17 cellular contexts compared by ENCODE assay signal in genomic region chr9:89394412-89394811, GRCh38.
DNase-seq lines count a peak whose midpoint lies in the region; ATAC-seq, FAIRE-seq and TF ChIP-seq lines count a peak whose summit lies in the region.
"Had no signal": no experiment of that assay in that cellular context is flagged by ENCODE, and none has a peak within 500 bp of the region (broad histone marks: within the 10 kb centered on the region; RNA-seq: fewer than 3 reads in every experiment).

No MANE protein-coding gene starts in this region.

- intact Hi-C loops in activated CD4-positive, alpha-beta T cell treated with anti-CD3 and anti-CD28 coated beads for 36 hours (cut with DNase I, micrococcal nuclease) = no loop called here
- intact Hi-C loops in GM12878 (cut with micrococcal nuclease; ENCODE audit: unreplicated experiment) = no loop called here

- SMC1A ChIA-PET in GM12878 (lab: Charles Lee; ENCODE audit: uncharacterized antibody, unreplicated experiment) = interaction anchor here (0.6 kb wide), 1 partner anchor 718 kb away, joined by 4 read pairs; no protein-coding TSS in a partner anchor

- no peaks in the 10 kb centered on the region for H3K27me3 Mint-ChIP-seq in activated CD4-positive, alpha-beta T cell treated with anti-CD3 and anti-CD28 coated beads for 36 hours
- no peaks in the 10 kb centered on the region for H3K27me3 Mint-ChIP-seq in T-helper 17 cell
- H3K27me3 Mint-ChIP-seq in natural killer cell treated with Interleukin-12 subunit alpha and Interleukin-12 subunit beta and Interleukin-15 and Interleukin-18, amount 100 ng/mL, for 72 hours = no peaks in the 10 kb centered on the region

- no peak overlapping the region for H2AFZ ChIP-seq in GM12878 (ENCODE audit: control insufficient read depth, low read depth, low read length)

- TF ChIP-seq CTCF in GM12878 (IDR thresholded peaks at IDR 0.05 in 2 of 3, conservative IDR thresholded peaks at IDR 0.05 in 1 of 3; ENCODE audit: control insufficient read depth in 2 of 3, extremely low read depth in 1 of 3, insufficient read depth in 1 of 3, low read depth in 3 of 3, low read length in 3 of 3) = no peak

- peak; percentile 27; the same call in 1 of the 2 replicates for TF ChIP-seq POLR2A in GM12878 (IDR thresholded peaks at IDR 0.05; ENCODE audit: low read depth, low read length)

- no peak for ATAC-seq in activated CD4-positive, alpha-beta T cell treated with anti-CD3 and anti-CD28 coated beads for 36 hours
- ATAC-seq in T-helper 17 cell = no peak
- no peak for ATAC-seq in GM12878
- ATAC-seq in natural killer cell treated with Interleukin-12 subunit alpha and Interleukin-12 subunit beta and Interleukin-15 and Interleukin-18, amount 100 ng/mL, for 72 hours = no peak

- in situ Hi-C loops in GM12878 (cut with MboI) = no loop called here

- H3K9me3 Mint-ChIP-seq in activated CD4-positive, alpha-beta T cell treated with anti-CD3 and anti-CD28 coated beads for 36 hours (ENCODE audit: low read depth) = no peaks in the 10 kb centered on the region
- H3K9me3 Mint-ChIP-seq in natural killer cell treated with Interleukin-12 subunit alpha and Interleukin-12 subunit beta and Interleukin-15 and Interleukin-18, amount 100 ng/mL, for 72 hours = no peaks in the 10 kb centered on the region
- H3K9me3 Mint-ChIP-seq: CD8-positive, alpha-beta memory T cell had no signal

- no peaks in the 10 kb centered on the region for H4K20me1 ChIP-seq in GM12878 (ENCODE audit: control insufficient read depth, insufficient read depth)

- no peak overlapping the region for H3K27ac ChIP-seq in GM12878 (ENCODE audit: control insufficient read depth, insufficient read depth)
- H3K27ac ChIP-seq: BLaER1 had no signal

- no peak for DNase-seq in activated CD4-positive, alpha-beta T cell treated with anti-CD3 and anti-CD28 coated beads for 36 hours
- DNase-seq in activated CD4-positive, alpha-beta T cell treated with anti-CD3 and anti-CD28 coated beads, Interleukin-2, amount 50 U/mL, for 4 hours = no peak
- DNase-seq in T-helper 17 cell (no peak), GM12878 (ENCODE audit: low read depth, low spot score) (no peak), SK-N-DZ (ENCODE audit: low spot score) (no peak), NCI-H2029 (lab: John Stamatoyannopoulos, UW) (no peak), iPS-NIHi7 (ENCODE audit: extremely low spot score) (no peak)
- DNase-seq in natural killer cell treated with Interleukin-12 subunit alpha and Interleukin-12 subunit beta and Interleukin-15 and Interleukin-18, amount 100 ng/mL, for 72 hours (ENCODE audit: low spot score) = no peak
- DNase-seq: CD8-positive, alpha-beta memory T cell; DMS79 treated with DMSO at 0.1 percent for 48 hours; GOT3; MV-4-11; NCI-H1417; NCI-H187 treated with DMSO at 0.1 percent for 48 hours; NCI-H69 had no signal

- no peak for FAIRE-seq in GM12878 (lab: Jason Lieb, UNC)
- FAIRE-seq: GM18507 had no signal

- RAD21 ChIA-PET in GM12878 (lab: Charles Lee; ENCODE audit: unreplicated experiment) = no interaction called here

- BruUV-seq in GM12878 (replicated peaks; lab: Mats Ljungman, UMichigan) = no TSS peak

- TF ChIP-seq EP300 in GM12878 (IDR thresholded peaks at IDR 0.05; ENCODE audit: borderline replicate concordance in 1 of 2, control insufficient read depth in 1 of 2, low read depth in 2 of 2, low read length in 2 of 2) = no peak

- no peak overlapping the region for H3K4me3 Mint-ChIP-seq in activated CD4-positive, alpha-beta T cell treated with anti-CD3 and anti-CD28 coated beads for 36 hours
- peak overlapping the region; percentile 19 for H3K4me3 Mint-ChIP-seq in T-helper 17 cell
- H3K4me3 Mint-ChIP-seq in natural killer cell treated with Interleukin-12 subunit alpha and Interleukin-12 subunit beta and Interleukin-15 and Interleukin-18, amount 100 ng/mL, for 72 hours = no peak overlapping the region
- H3K4me3 Mint-ChIP-seq: CD8-positive, alpha-beta memory T cell had no signal

- no peaks in the 10 kb centered on the region for H3K27me3 ChIP-seq in GM12878 (replicated peaks in 1 of 2; ENCODE audit: control insufficient read depth in 2 of 2, insufficient read depth in 2 of 2, low read length in 1 of 2)
- H3K27me3 ChIP-seq: BLaER1 had no signal

- H3K4me1 Mint-ChIP-seq in activated CD4-positive, alpha-beta T cell treated with anti-CD3 and anti-CD28 coated beads for 36 hours = no peaks in the 10 kb centered on the region
- peaks cover 8% of the 10 kb centered on the region for H3K4me1 Mint-ChIP-seq in T-helper 17 cell
- H3K4me1 Mint-ChIP-seq in natural killer cell treated with Interleukin-12 subunit alpha and Interleukin-12 subunit beta and Interleukin-15 and Interleukin-18, amount 100 ng/mL, for 72 hours (ENCODE audit: low read depth in 2 of 2) = peaks cover 15 to 27% of the 10 kb centered on the region in 2 donors

- H3K4me1 ChIP-seq in GM12878 (ENCODE audit: control insufficient read depth, insufficient read depth, low read length) = no peaks in the 10 kb centered on the region

- H3K4me3 ChIP-seq in GM12878 = no peak overlapping the region
- H3K4me3 ChIP-seq: BLaER1 had no signal

- WGBS in GM12878 (ENCODE audit: insufficient coverage, insufficient replicate concordance, low lambda C conversion rate, missing lambda C conversion rate) = 98% methylated on average over 12 of the region's 12 CpGs

- H3K9me3 ChIP-seq in T-helper 17 cell (ENCODE audit: control insufficient read depth, low read length, poor library complexity, severe bottlenecking) = no peaks in the 10 kb centered on the region
- no peaks in the 10 kb centered on the region for H3K9me3 ChIP-seq in GM12878 (replicated peaks; ENCODE audit: control insufficient read depth, insufficient read depth, low read length)
- H3K9me3 ChIP-seq: BLaER1 had no signal

- H3K9ac ChIP-seq in GM12878 (ENCODE audit: control insufficient read depth, insufficient read depth, low read length) = no peak overlapping the region
- H3K9ac ChIP-seq: BLaER1 had no signal

- TF ChIP-seq RAD21 in GM12878 (IDR thresholded peaks at IDR 0.05; ENCODE audit: insufficient read depth, low read depth, low read length) = no peak

- CTCF ChIA-PET in activated CD4-positive, alpha-beta T cell treated with anti-CD3 and anti-CD28 coated beads for 36 hours (lab: Charles Lee) = no interaction called here
- CTCF ChIA-PET in GM12878 (lab: Yijun Ruan, JAX) = no interaction called here

- POLR2A ChIA-PET in activated CD4-positive, alpha-beta T cell treated with anti-CD3 and anti-CD28 coated beads for 36 hours (lab: Charles Lee) = no interaction called here
- POLR2A ChIA-PET in GM12878 (lab: Charles Lee) = no interaction called here

- no peak overlapping the region for H3K4me2 ChIP-seq in GM12878 (ENCODE audit: control insufficient read depth, insufficient read depth)
- H3K4me2 ChIP-seq: BLaER1 had no signal

- H3K79me2 ChIP-seq in GM12878 (ENCODE audit: control insufficient read depth, insufficient read depth, low read length) = no peaks in the 10 kb centered on the region

- H3K36me3 Mint-ChIP-seq in activated CD4-positive, alpha-beta T cell treated with anti-CD3 and anti-CD28 coated beads for 36 hours (ENCODE audit: low read depth) = peaks cover 80% of the 10 kb centered on the region
- peaks cover 6% of the 10 kb centered on the region for H3K36me3 Mint-ChIP-seq in T-helper 17 cell (ENCODE audit: low read depth)
- peaks cover 18% of the 10 kb centered on the region for H3K36me3 Mint-ChIP-seq in natural killer cell treated with Interleukin-12 subunit alpha and Interleukin-12 subunit beta and Interleukin-15 and Interleukin-18, amount 100 ng/mL, for 72 hours

- H3K27ac Mint-ChIP-seq in activated CD4-positive, alpha-beta T cell treated with anti-CD3 and anti-CD28 coated beads for 36 hours = peak overlapping the region; percentile 20
- H3K27ac Mint-ChIP-seq in T-helper 17 cell = peak overlapping the region; percentile 29
- peak overlapping the region; percentile 48 to 86 for H3K27ac Mint-ChIP-seq in natural killer cell treated with Interleukin-12 subunit alpha and Interleukin-12 subunit beta and Interleukin-15 and Interleukin-18, amount 100 ng/mL, for 72 hours

- H3K36me3 ChIP-seq in GM12878 (ENCODE audit: control insufficient read depth in 2 of 2, insufficient read depth in 2 of 2, low read length in 1 of 2) = peaks cover 59 to 80% of the 10 kb centered on the region in 2 experiments

TF ChIP-seq in GM12878, 131 proteins besides CTCF, POLR2A, EP300 and RAD21 (continues in another document):
- TF ChIP-seq RUNX3 (IDR thresholded peaks at IDR 0.05; ENCODE audit: low read length) = no peak
- no peak for TF ChIP-seq FOXM1 (IDR thresholded peaks at IDR 0.05; ENCODE audit: low read depth, low read length)
- TF ChIP-seq, protein P1, sequence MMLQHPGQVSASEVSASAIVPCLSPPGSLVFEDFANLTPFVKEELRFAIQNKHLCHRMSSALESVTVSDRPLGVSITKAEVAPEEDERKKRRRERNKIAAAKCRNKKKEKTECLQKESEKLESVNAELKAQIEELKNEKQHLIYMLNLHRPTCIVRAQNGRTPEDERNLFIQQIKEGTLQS (IDR thresholded peaks at IDR 0.05; ENCODE audit: borderline replicate concordance, extremely low read depth, low read depth, low read length) = no peak
- TF ChIP-seq KDM1A (IDR thresholded peaks at IDR 0.05; ENCODE audit: borderline replicate concordance) = no peak
- TF ChIP-seq, protein P2, sequence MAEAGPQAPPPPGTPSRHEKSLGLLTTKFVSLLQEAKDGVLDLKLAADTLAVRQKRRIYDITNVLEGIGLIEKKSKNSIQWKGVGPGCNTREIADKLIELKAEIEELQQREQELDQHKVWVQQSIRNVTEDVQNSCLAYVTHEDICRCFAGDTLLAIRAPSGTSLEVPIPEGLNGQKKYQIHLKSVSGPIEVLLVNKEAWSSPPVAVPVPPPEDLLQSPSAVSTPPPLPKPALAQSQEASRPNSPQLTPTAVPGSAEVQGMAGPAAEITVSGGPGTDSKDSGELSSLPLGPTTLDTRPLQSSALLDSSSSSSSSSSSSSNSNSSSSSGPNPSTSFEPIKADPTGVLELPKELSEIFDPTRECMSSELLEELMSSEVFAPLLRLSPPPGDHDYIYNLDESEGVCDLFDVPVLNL (IDR thresholded peaks at IDR 0.05; ENCODE audit: low read depth, low read length) = no peak
- no peak for TF ChIP-seq PKNOX1 (IDR thresholded peaks at IDR 0.05)
- no peak for TF ChIP-seq ZNF274 (IDR thresholded peaks at IDR 0.05; ENCODE audit: insufficient read depth, insufficient read length)
- TF ChIP-seq TCF7 (IDR thresholded peaks at IDR 0.05; ENCODE audit: borderline replicate concordance) = no peak
- TF ChIP-seq POLR2AphosphoS2 (IDR thresholded peaks at IDR 0.05; ENCODE audit: low read depth, low read length) = no peak
